ENCODE assay signal across 8 cellular contexts in the genomic region with DNA sequence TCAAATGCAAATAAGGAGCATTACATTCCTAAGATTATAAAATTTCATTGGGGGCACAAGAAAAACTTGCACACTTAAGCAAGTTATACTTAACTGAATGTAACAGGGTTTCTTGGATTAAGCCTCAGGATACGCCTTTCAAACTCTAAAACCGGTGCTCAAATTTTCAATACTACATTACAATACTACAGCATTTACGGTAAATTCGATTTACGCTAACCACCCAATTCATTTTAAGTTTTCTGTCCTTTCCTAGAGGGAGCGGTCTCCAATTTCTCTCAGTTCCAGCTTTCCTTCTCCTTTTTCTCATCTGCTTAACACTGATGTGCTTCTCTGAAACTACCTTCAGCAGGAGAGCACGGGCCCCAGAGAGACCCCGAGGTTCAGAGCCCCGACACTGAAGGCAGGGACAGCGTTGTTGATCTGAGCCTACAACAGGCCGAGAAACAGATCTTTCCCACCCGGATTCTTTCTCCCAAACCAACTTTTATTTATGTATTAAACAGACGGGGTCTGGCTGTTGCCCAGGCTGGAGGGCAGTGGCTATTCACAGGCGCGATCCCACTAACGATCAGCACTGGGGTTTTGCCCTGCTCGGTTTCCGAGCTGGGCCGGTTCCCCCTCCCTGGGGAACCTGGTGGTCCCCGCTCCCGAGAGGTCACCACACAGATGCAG. TPM values are rescaled to one million over a fixed set of nuclear protein-coding genes. Genes with fewer than 3 reads are reported as not detected.
A peak's percentile ranks its signal among the peaks of the same experiment; 100 is the strongest.
DNase-seq lines count a peak whose midpoint lies in the region; ATAC-seq and TF ChIP-seq lines count a peak whose summit lies in the region.

No MANE protein-coding gene starts in this region.

- H3K36me3 Mint-ChIP-seq in activated T-cell treated with anti-CD3 and anti-CD28 coated beads, Interleukin-2, amount 50 U/mL, for 24 hours (ENCODE audit: low read depth): peaks cover 48% of the 10 kb centered on the region

- H3K4me3 Mint-ChIP-seq in activated T-cell treated with anti-CD3 and anti-CD28 coated beads, Interleukin-2, amount 50 U/mL, for 24 hours: peak overlapping the region; percentile 93

- H3K27me3 Mint-ChIP-seq in activated T-cell treated with anti-CD3 and anti-CD28 coated beads, Interleukin-2, amount 50 U/mL, for 24 hours: no peaks in the 10 kb centered on the region

- no peaks in the 10 kb centered on the region for H3K9me3 Mint-ChIP-seq in activated T-cell treated with anti-CD3 and anti-CD28 coated beads, Interleukin-2, amount 50 U/mL, for 24 hours

- TF ChIP-seq EP300 in ovary (IDR thresholded peaks at IDR 0.05): no peak

- intact Hi-C loops in ovary (cut with DNase I): no loop called here

- H3K4me3 ChIP-seq in esophagus (ENCODE audit: low read depth in 1 of 2, low read length in 2 of 2): peak overlapping the region; percentile 87 to 93
- peak overlapping the region; percentile 72 for H3K4me3 ChIP-seq in ovary

- TF ChIP-seq POLR2A in ovary (IDR thresholded peaks at IDR 0.05): no peak

- H3K27me3 ChIP-seq in esophagus (ENCODE audit: control insufficient read depth in 1 of 2, insufficient read depth in 2 of 2, low read length in 2 of 2): no peaks in the 10 kb centered on the region
- H3K27me3 ChIP-seq in ovary: no peaks in the 10 kb centered on the region

- peak overlapping the region; percentile 100 for H3K27ac Mint-ChIP-seq in activated T-cell treated with anti-CD3 and anti-CD28 coated beads, Interleukin-2, amount 50 U/mL, for 24 hours

- H3K36me3 ChIP-seq in esophagus (ENCODE audit: control insufficient read depth in 2 of 2, insufficient read depth in 2 of 2, low read length in 1 of 2): no peaks in the 10 kb centered on the region
- H3K36me3 ChIP-seq in ovary: no peaks in the 10 kb centered on the region

- H3K4me1 ChIP-seq in esophagus (ENCODE audit: control insufficient read depth in 2 of 2, insufficient read depth in 2 of 2, low read length in 1 of 2) (no peaks in the 10 kb centered on the region), ovary (ENCODE audit: insufficient read depth) (peaks cover 2% of the 10 kb centered on the region)

- H3K9me3 ChIP-seq in esophagus (ENCODE audit: control insufficient read depth in 2 of 2, insufficient read depth in 1 of 2, low read depth in 1 of 2, low read length in 1 of 2) (no peaks in the 10 kb centered on the region), ovary (no peaks in the 10 kb centered on the region)

- peak overlapping the region; percentile 94 for H3K27ac ChIP-seq in RWPE1
- H3K27ac ChIP-seq in esophagus (ENCODE audit: low read depth in 2 of 2, low read length in 1 of 2): peak overlapping the region; percentile 96 to 100
- H3K27ac ChIP-seq in ovary: peak overlapping the region; percentile 66 to 88

- CTCF ChIA-PET in RWPE1 (lab: Yijun Ruan, JAX): interaction anchor here (0.6 to 2.9 kb wide), 7 partner anchors 16 to 120 kb away, joined by 3 to 19 read pairs (median 3); a partner anchor contains a TSS

- ATAC-seq in HG03025 (IDR thresholded peaks at IDR 0.05; ENCODE audit: low FRiP score, unreplicated experiment) (no peak), GM21381 (IDR thresholded peaks at IDR 0.05; ENCODE audit: unreplicated experiment) (no peak)

- no peak for TF ChIP-seq CTCF in RWPE1 (conservative IDR thresholded peaks at IDR 0.05; ENCODE audit: low read depth)
- no peak for TF ChIP-seq CTCF in ovary (IDR thresholded peaks at IDR 0.05)

- POLR2A ChIA-PET in RWPE1 (lab: Yijun Ruan, JAX; ENCODE audit: low non-redundant PET): interaction anchor here (0.5 to 0.6 kb wide), 2 partner anchors 59 to 97 kb away, joined by 3 to 4 read pairs; a partner anchor contains a TSS

- peaks cover 24% of the 10 kb centered on the region for H3K4me1 Mint-ChIP-seq in activated T-cell treated with anti-CD3 and anti-CD28 coated beads, Interleukin-2, amount 50 U/mL, for 24 hours (ENCODE audit: low read depth)

- DNase-seq in activated T-cell treated with anti-CD3 and anti-CD28 coated beads, Interleukin-2, amount 50 U/mL, for 24 hours: no peak
- DNase-seq in activated T-cell treated with anti-CD3 and anti-CD28 coated beads for 4 hours: no peak
- peak; percentile 8 for DNase-seq in RWPE1 (ENCODE audit: low spot score)
- no peak for DNase-seq in ovary
- DNase-seq in NCI-H345 treated with DMSO at 0.1 percent for 48 hours (lab: John Stamatoyannopoulos, UW; ENCODE audit: unreplicated experiment): no peak

- WGBS in esophagus, 2 donors: 5% methylated on average over 21 of the region's 21 CpGs
- 2 to 3% (median 3%) methylated on average over 21 of the region's 21 CpGs for WGBS in ovary, 3 donors

RNA-seq across cellular contexts. Expression of a gene that starts 0.8 kb away (rescaled TPM):
- polyA plus RNA-seq in esophagus (1 to 10 TPM; 1.5 to 1.9 TPM), ovary (1 to 10 TPM; 2.9 to 9.0 TPM)
- total RNA-seq in ovary: 1 to 10 TPM; 1.4 to 4.7 (median 3.8) TPM

RNA-seq across cellular contexts. Expression of a gene that starts 21.9 kb away (rescaled TPM):
- polyA plus RNA-seq in esophagus: 1 to 10 TPM; 3.7 to 4.5 TPM
- total RNA-seq in ovary: 10 to 100 TPM; 14.9 to 20.6 (median 19.4) TPM
- 1 to 10 TPM; 5.0 to 9.3 TPM for polyA plus RNA-seq in ovary

RNA-seq across cellular contexts. Expression of a gene that starts 34.8 kb away (rescaled TPM):
- 1 to 10 TPM; 3.6 to 3.9 TPM for polyA plus RNA-seq in esophagus
- 10 to 100 TPM in 2 of 7 donors, 1 to 10 TPM in 5; 3.9 to 11.6 (median 8.7) TPM for total RNA-seq in ovary
- 1 to 10 TPM; 4.3 to 5.3 TPM for polyA plus RNA-seq in ovary
